In genomic region chr7:66575398-66575797, GRCh38 we compare ENCODE assay signal across 26 cellular contexts. TPM values are rescaled to one million over a fixed set of nuclear protein-coding genes. Genes with fewer than 3 reads are reported as not detected.
DNase-seq lines count a peak whose midpoint lies in the region; ATAC-seq, FAIRE-seq and TF ChIP-seq lines count a peak whose summit lies in the region.
"Had no signal": no experiment of that assay in that cellular context is flagged by ENCODE, and none has a peak within 500 bp of the region (broad histone marks: within the 10 kb centered on the region; RNA-seq: fewer than 3 reads in every experiment).

No MANE protein-coding gene starts in this region.

- TF ChIP-seq CTCF in CD4-positive, alpha-beta T cell (IDR thresholded peaks at IDR 0.05): no peak
- no peak for TF ChIP-seq CTCF in GM23338 (conservative IDR thresholded peaks at IDR 0.05; ENCODE audit: low read depth in 2 of 2)
- no peak for TF ChIP-seq CTCF in breast epithelium (IDR thresholded peaks at IDR 0.05)
- no peak for TF ChIP-seq CTCF in upper lobe of right lung (IDR thresholded peaks at IDR 0.05)

- H3K27ac ChIP-seq in CD4-positive, alpha-beta T cell (ENCODE audit: low read depth, low read length): no peak overlapping the region
- 0 out of 2 replicates have a peak overlapping the region, but pooled peaks have one; percentile 34 for H3K27ac ChIP-seq in GM23338 (ENCODE audit: low read depth)
- H3K27ac ChIP-seq in breast epithelium: no peak overlapping the region
- no peak overlapping the region for H3K27ac ChIP-seq in upper lobe of right lung
- H3K27ac ChIP-seq: adrenal gland, neural progenitor cell, parathyroid adenoma, right atrium auricular region, transverse colon had no signal

- H3K36me3 Mint-ChIP-seq in CD4-positive, alpha-beta T cell (ENCODE audit: low read depth): peaks cover 68% of the 10 kb centered on the region
- H3K36me3 Mint-ChIP-seq in GM23338 (ENCODE audit: low read depth): peaks cover 43% of the 10 kb centered on the region
- peaks cover 92% of the 10 kb centered on the region for H3K36me3 Mint-ChIP-seq in activated T-helper 17 cell treated with anti-CD3 and anti-CD28 coated beads, Interleukin-2, amount 50 U/mL, for 72 hours (ENCODE audit: low read depth)

- CTCF ChIA-PET in CD4-positive, alpha-beta T cell (lab: Charles Lee): no interaction called here

- intact Hi-C loops in CD4-positive, alpha-beta T cell (cut with DNase I, micrococcal nuclease): loop anchor here in 1 of 2 experiments (10.0 kb wide), 1 partner anchor 49 kb away; the partner anchor contains the start of gene KCTD7
- intact Hi-C loops in breast epithelium (cut with DNase I; ENCODE audit: low total_unique reads): no loop called here
- intact Hi-C loops in upper lobe of right lung (cut with DNase I): no loop called here

- peaks cover 47% of the 10 kb centered on the region for H3K4me1 Mint-ChIP-seq in CD4-positive, alpha-beta T cell (ENCODE audit: low read depth)
- H3K4me1 Mint-ChIP-seq in GM23338: no peaks in the 10 kb centered on the region; the same call in 1 of the 3 replicates
- H3K4me1 Mint-ChIP-seq in activated T-helper 17 cell treated with anti-CD3 and anti-CD28 coated beads, Interleukin-2, amount 50 U/mL, for 72 hours: peaks cover 31% of the 10 kb centered on the region

- no peaks in the 10 kb centered on the region for H3K9me3 Mint-ChIP-seq in CD4-positive, alpha-beta T cell
- H3K9me3 Mint-ChIP-seq in GM23338: no peaks in the 10 kb centered on the region
- no peaks in the 10 kb centered on the region for H3K9me3 Mint-ChIP-seq in activated T-helper 17 cell treated with anti-CD3 and anti-CD28 coated beads, Interleukin-2, amount 50 U/mL, for 72 hours
- H3K9me3 Mint-ChIP-seq: brain, neural progenitor cell had no signal

- TF ChIP-seq POLR2A in H54 (IDR thresholded peaks at IDR 0.05; ENCODE audit: low read depth, low read length) (no peak), breast epithelium (IDR thresholded peaks at IDR 0.05) (no peak)

- no peak for FAIRE-seq in H54 (lab: Jason Lieb, UNC)
- FAIRE-seq: colon, GM12891, H1 had no signal

- peaks cover 97% of the 10 kb centered on the region for H3K79me2 ChIP-seq in GM23338 (replicated peaks; ENCODE audit: insufficient read depth)

- DNase-seq in CD4-positive, alpha-beta T cell: no peak
- DNase-seq in GM23338 (ENCODE audit: low spot score): no peak
- no peak for DNase-seq in left lobe of liver (ENCODE audit: low spot score)
- no peak for DNase-seq in H54 (ENCODE audit: insufficient read length, low spot score)
- no peak for DNase-seq in breast epithelium (ENCODE audit: low spot score in 2 of 2)
- no peak for DNase-seq in upper lobe of right lung
- DNase-seq in cerebellar nuclear complex (lab: John Stamatoyannopoulos, UW): no peak
- DNase-seq: activated effector memory CD4-positive, alpha-beta T cell treated with Interleukin-2 at 50 U/mL for 16 hours; adrenal gland; BE2C; DMS153; mesenchymal stem cell; NCI-H1048; NCI-H1694; NCI-H446 treated with DMSO at 0.1 percent for 48 hours; T1000; transverse colon had no signal

- H3K36me3 ChIP-seq in GM23338 (ENCODE audit: insufficient read depth) (peaks cover 27% of the 10 kb centered on the region), breast epithelium (no peaks in the 10 kb centered on the region), upper lobe of right lung (peaks cover 48% of the 10 kb centered on the region)

- H3K9me2 ChIP-seq in GM23338 (ENCODE audit: insufficient read depth): no peaks in the 10 kb centered on the region

- no peak overlapping the region for H3K4me3 Mint-ChIP-seq in CD4-positive, alpha-beta T cell
- no peak overlapping the region for H3K4me3 Mint-ChIP-seq in GM23338
- no peak overlapping the region for H3K4me3 Mint-ChIP-seq in activated T-helper 17 cell treated with anti-CD3 and anti-CD28 coated beads, Interleukin-2, amount 50 U/mL, for 72 hours
- H3K4me3 Mint-ChIP-seq: brain, neural progenitor cell had no signal

- H3K4me3 ChIP-seq in GM23338 (no peak overlapping the region), breast epithelium (no peak overlapping the region), upper lobe of right lung (no peak overlapping the region)
- H3K4me3 ChIP-seq: adrenal gland, neural progenitor cell, right atrium auricular region, smooth muscle cell, transverse colon had no signal

- H3K27me3 Mint-ChIP-seq in CD4-positive, alpha-beta T cell: no peaks in the 10 kb centered on the region
- H3K27me3 Mint-ChIP-seq in GM23338 (ENCODE audit: insufficient read depth, low read depth, poor library complexity): no peaks in the 10 kb centered on the region
- H3K27me3 Mint-ChIP-seq in activated T-helper 17 cell treated with anti-CD3 and anti-CD28 coated beads, Interleukin-2, amount 50 U/mL, for 72 hours: no peaks in the 10 kb centered on the region
- H3K27me3 Mint-ChIP-seq: brain had no signal

- peak overlapping the region; percentile 46 for H3K27ac Mint-ChIP-seq in CD4-positive, alpha-beta T cell
- no peak overlapping the region for H3K27ac Mint-ChIP-seq in GM23338
- no peak overlapping the region for H3K27ac Mint-ChIP-seq in activated T-helper 17 cell treated with anti-CD3 and anti-CD28 coated beads, Interleukin-2, amount 50 U/mL, for 72 hours
- H3K27ac Mint-ChIP-seq: neural progenitor cell had no signal

- H3F3A ChIP-seq in GM23338 (replicated peaks; ENCODE audit: low read depth): peaks cover 2% of the 10 kb centered on the region; the same call in 1 of the 2 replicates

- H4K20me1 ChIP-seq in GM23338 (replicated peaks; ENCODE audit: insufficient read depth): peaks cover 22% of the 10 kb centered on the region; the same call in 1 of the 2 replicates

- ATAC-seq in CD4-positive, alpha-beta T cell (ENCODE audit: poor library complexity): no peak
- ATAC-seq in GM23338 (no peak), left lobe of liver (peak; percentile 11), upper lobe of right lung (no peak)
- ATAC-seq in activated T-helper 17 cell treated with anti-CD3 and anti-CD28 coated beads, Interleukin-2, amount 50 U/mL, for 72 hours (replicated peaks): peak; percentile 93

- H3K27me3 ChIP-seq in CD4-positive, alpha-beta T cell (ENCODE audit: control insufficient read depth, insufficient read depth, low read length): no peaks in the 10 kb centered on the region
- H3K27me3 ChIP-seq in GM23338 (ENCODE audit: insufficient read depth): no peaks in the 10 kb centered on the region
- no peaks in the 10 kb centered on the region for H3K27me3 ChIP-seq in breast epithelium
- no peaks in the 10 kb centered on the region for H3K27me3 ChIP-seq in upper lobe of right lung
- H3K27me3 ChIP-seq: adrenal gland, BE2C, neural progenitor cell, right atrium auricular region, transverse colon had no signal

- POLR2A ChIA-PET in CD4-positive, alpha-beta T cell (lab: Charles Lee): no interaction called here

- H3K4me1 ChIP-seq in GM23338 (ENCODE audit: insufficient read depth) (peaks cover 4% of the 10 kb centered on the region; the same call in 1 of the 2 replicates), breast epithelium (no peaks in the 10 kb centered on the region), upper lobe of right lung (peaks cover 7% of the 10 kb centered on the region)
- H3K4me1 ChIP-seq: BE2C, right atrium auricular region had no signal

- no peak overlapping the region for H2AFZ ChIP-seq in GM23338
- H2AFZ ChIP-seq: neural progenitor cell, parathyroid adenoma had no signal

- H3K4me2 ChIP-seq in GM23338: no peak overlapping the region
- H3K4me2 ChIP-seq: neural progenitor cell, smooth muscle cell had no signal

- H3K9me3 ChIP-seq in CD4-positive, alpha-beta T cell (ENCODE audit: control insufficient read depth, low read length): no peaks in the 10 kb centered on the region
- H3K9me3 ChIP-seq in breast epithelium (no peaks in the 10 kb centered on the region), upper lobe of right lung (no peaks in the 10 kb centered on the region)
- H3K9me3 ChIP-seq: adrenal gland, BE2C, right atrium auricular region, transverse colon had no signal

TF ChIP-seq in GM23338, 12 proteins besides CTCF, POLR2A, EP300 and RAD21:
- TF ChIP-seq POLR2AphosphoS5 (IDR thresholded peaks at IDR 0.05; ENCODE audit: low read depth): no peak
- TF ChIP-seq, protein P1, sequence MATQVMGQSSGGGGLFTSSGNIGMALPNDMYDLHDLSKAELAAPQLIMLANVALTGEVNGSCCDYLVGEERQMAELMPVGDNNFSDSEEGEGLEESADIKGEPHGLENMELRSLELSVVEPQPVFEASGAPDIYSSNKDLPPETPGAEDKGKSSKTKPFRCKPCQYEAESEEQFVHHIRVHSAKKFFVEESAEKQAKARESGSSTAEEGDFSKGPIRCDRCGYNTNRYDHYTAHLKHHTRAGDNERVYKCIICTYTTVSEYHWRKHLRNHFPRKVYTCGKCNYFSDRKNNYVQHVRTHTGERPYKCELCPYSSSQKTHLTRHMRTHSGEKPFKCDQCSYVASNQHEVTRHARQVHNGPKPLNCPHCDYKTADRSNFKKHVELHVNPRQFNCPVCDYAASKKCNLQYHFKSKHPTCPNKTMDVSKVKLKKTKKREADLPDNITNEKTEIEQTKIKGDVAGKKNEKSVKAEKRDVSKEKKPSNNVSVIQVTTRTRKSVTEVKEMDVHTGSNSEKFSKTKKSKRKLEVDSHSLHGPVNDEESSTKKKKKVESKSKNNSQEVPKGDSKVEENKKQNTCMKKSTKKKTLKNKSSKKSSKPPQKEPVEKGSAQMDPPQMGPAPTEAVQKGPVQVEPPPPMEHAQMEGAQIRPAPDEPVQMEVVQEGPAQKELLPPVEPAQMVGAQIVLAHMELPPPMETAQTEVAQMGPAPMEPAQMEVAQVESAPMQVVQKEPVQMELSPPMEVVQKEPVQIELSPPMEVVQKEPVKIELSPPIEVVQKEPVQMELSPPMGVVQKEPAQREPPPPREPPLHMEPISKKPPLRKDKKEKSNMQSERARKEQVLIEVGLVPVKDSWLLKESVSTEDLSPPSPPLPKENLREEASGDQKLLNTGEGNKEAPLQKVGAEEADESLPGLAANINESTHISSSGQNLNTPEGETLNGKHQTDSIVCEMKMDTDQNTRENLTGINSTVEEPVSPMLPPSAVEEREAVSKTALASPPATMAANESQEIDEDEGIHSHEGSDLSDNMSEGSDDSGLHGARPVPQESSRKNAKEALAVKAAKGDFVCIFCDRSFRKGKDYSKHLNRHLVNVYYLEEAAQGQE (IDR thresholded peaks at IDR 0.05; ENCODE audit: unreplicated experiment): no peak
- TF ChIP-seq EZH2 (IDR thresholded peaks at IDR 0.05; ENCODE audit: low read depth, unreplicated experiment): no peak

RNA-seq across cellular contexts. Expression of gene KCTD7, which starts 53.3 kb away (rescaled TPM):
- 10 to 100 TPM; 15.2 TPM for total RNA-seq in CD4-positive, alpha-beta T cell
- 19.8 and 21.0 TPM in 2 replicates for total RNA-seq in GM23338 (2014; rRNA removed; shearing (Covaris generic))
- 3.7 and 3.8 TPM in 2 replicates for polyA plus RNA-seq in GM23338 (2016; fragmentation: Nextera tagmentation; extraction: Ambion mirVana)
- total RNA-seq in activated T-helper 17 cell treated with anti-CD3 and anti-CD28 coated beads, Interleukin-2, amount 50 U/mL, for 72 hours: 10 to 100 TPM; 14.7 to 15.5 TPM
- total RNA-seq in left lobe of liver (3.1 TPM), breast epithelium (10 to 100 TPM; 13.4 to 25.4 (median 18.0) TPM), upper lobe of right lung (12.5 TPM)

Comparison
In these comparisons a context has a peak if more than half of its experiments do, and no peak if none do; other contexts are left out.
1. ATAC-seq: peak in activated T-helper 17 cell treated with anti-CD3 and anti-CD28 coated beads, Interleukin-2, amount 50 U/mL, for 72 hours (single experiment) and left lobe of liver (single experiment); none in CD4-positive, alpha-beta T cell (single experiment), GM23338 (single experiment) and upper lobe of right lung (single experiment).